In genomic region chr3:194275231-194275671, GRCh38 we compare ENCODE assay signal across 11 cellular contexts.
DNase-seq lines count a peak whose midpoint lies in the region; ATAC-seq and TF ChIP-seq lines count a peak whose summit lies in the region.
"Had no signal": no experiment of that assay in that cellular context is flagged by ENCODE, and none has a peak within 500 bp of the region (broad histone marks: within the 10 kb centered on the region; RNA-seq: fewer than 3 reads in every experiment).

No MANE protein-coding gene starts in this region.

- H3K4me3 ChIP-seq in AG10803 (ENCODE audit: low read length) (no peak overlapping the region), HCT116 (replicated peaks in 1 of 2; ENCODE audit: low read depth in 1 of 2, low read length in 2 of 2) (no peak overlapping the region), ascending aorta (no peak overlapping the region)

- H3K27me3 Mint-ChIP-seq in natural killer cell treated with Interleukin-12 subunit alpha and Interleukin-12 subunit beta and Interleukin-15 and Interleukin-18, amount 100 ng/mL, for 72 hours: no peaks in the 10 kb centered on the region

- peak overlapping the region; percentile 43 to 68 for H3K27ac Mint-ChIP-seq in natural killer cell treated with Interleukin-12 subunit alpha and Interleukin-12 subunit beta and Interleukin-15 and Interleukin-18, amount 100 ng/mL, for 72 hours

- TF ChIP-seq CTCF in AG10803 (conservative IDR thresholded peaks at IDR 0.05; ENCODE audit: low read length): no peak
- TF ChIP-seq CTCF in HCT116 (IDR thresholded peaks at IDR 0.05 in 2 of 3, conservative IDR thresholded peaks at IDR 0.05 in 1 of 3; ENCODE audit: borderline replicate concordance in 1 of 3, insufficient read depth in 1 of 3, low read depth in 2 of 3, low read length in 2 of 3): no peak
- TF ChIP-seq CTCF in ascending aorta (IDR thresholded peaks at IDR 0.05): no peak

- peak; percentile 37 for DNase-seq in AG10803 (ENCODE audit: low read depth)
- no peak for DNase-seq in HCT116 (ENCODE audit: low read depth, low spot score)
- DNase-seq in ascending aorta (ENCODE audit: low spot score in 2 of 2): peak in 1 of 2 donors; percentile 65
- peak; percentile 25 for DNase-seq in natural killer cell treated with Interleukin-12 subunit alpha and Interleukin-12 subunit beta and Interleukin-15 and Interleukin-18, amount 100 ng/mL, for 72 hours (ENCODE audit: low spot score)
- DNase-seq in NCI-H1694 treated with DMSO at 0.1 percent for 48 hours (lab: John Stamatoyannopoulos, UW): no peak
- DNase-seq: activated CD4-positive, alpha-beta T cell treated with anti-CD3 and anti-CD28 coated beads, Interleukin-2, amount 50 U/mL, for 4 hours; effector CD4-positive, alpha-beta T cell; NCI-H774 had no signal

- no peak for TF ChIP-seq POLR2A in HCT116 (IDR thresholded peaks at IDR 0.05; ENCODE audit: borderline replicate concordance, extremely low read depth, insufficient read depth, insufficient read length)

- no TSS peak for BruUV-seq in HCT116 (replicated peaks; lab: Mats Ljungman, UMichigan)

- H3K9ac ChIP-seq in HCT116 (ENCODE audit: low read length): peak overlapping the region; percentile 11; the same call in 1 of the 2 replicates

- no peaks in the 10 kb centered on the region for H3K79me2 ChIP-seq in HCT116 (ENCODE audit: insufficient read depth, low read length)

- intact Hi-C loops in HCT116 (cut with micrococcal nuclease): no loop called here
- intact Hi-C loops in ascending aorta (cut with DNase I): loop anchor here (2.0 to 10.0 kb wide), 5 partner anchors 134 to 680 kb away; partner anchors contain the start of genes ATP13A3 and OPA1

- H3K4me1 Mint-ChIP-seq in natural killer cell treated with Interleukin-12 subunit alpha and Interleukin-12 subunit beta and Interleukin-15 and Interleukin-18, amount 100 ng/mL, for 72 hours (ENCODE audit: low read depth in 2 of 2): peaks cover 19 to 21% of the 10 kb centered on the region in 2 donors

- no peaks in the 10 kb centered on the region for H3K9me2 ChIP-seq in HCT116 (ENCODE audit: insufficient read depth)

- H3K4me1 ChIP-seq in HCT116 (ENCODE audit: control insufficient read depth in 1 of 2, insufficient read depth in 2 of 2, low read length in 2 of 2) (peaks cover 63 to 72% of the 10 kb centered on the region in 2 experiments), ascending aorta (peaks cover 27 to 52% of the 10 kb centered on the region in 2 donors)

- RAD21 ChIA-PET in HCT116 (lab: Charles Lee; ENCODE audit: low non-redundant PET in 1 of 2, low total read pairs in 2 of 2, uncharacterized antibody in 2 of 2, unreplicated experiment in 2 of 2): no interaction called here

- no peaks in the 10 kb centered on the region for H4K20me1 ChIP-seq in HCT116 (ENCODE audit: insufficient read depth)

- H3K36me3 ChIP-seq in HCT116 (ENCODE audit: control insufficient read depth in 1 of 2, insufficient read depth in 2 of 2, low read length in 2 of 2) (no peaks in the 10 kb centered on the region), ascending aorta (no peaks in the 10 kb centered on the region)

- CTCF ChIA-PET in HCT116 (lab: Charles Lee): interaction anchor here (0.9 kb wide), 1 partner anchor 495 kb away, joined by 4 read pairs; no protein-coding TSS in a partner anchor

- no peaks in the 10 kb centered on the region for H3K9me3 Mint-ChIP-seq in natural killer cell treated with Interleukin-12 subunit alpha and Interleukin-12 subunit beta and Interleukin-15 and Interleukin-18, amount 100 ng/mL, for 72 hours

- H3K27me3 ChIP-seq in HCT116 (ENCODE audit: insufficient read depth, low read length) (no peaks in the 10 kb centered on the region), ascending aorta (no peaks in the 10 kb centered on the region)

- no peak for ATAC-seq in HCT116
- ATAC-seq in natural killer cell treated with Interleukin-12 subunit alpha and Interleukin-12 subunit beta and Interleukin-15 and Interleukin-18, amount 100 ng/mL, for 72 hours: no peak
- no peak for ATAC-seq in GM21390 (IDR thresholded peaks at IDR 0.05; ENCODE audit: unreplicated experiment)
- no peak for ATAC-seq in HG03175 (IDR thresholded peaks at IDR 0.05; ENCODE audit: unreplicated experiment)
- ATAC-seq in HG02973 (IDR thresholded peaks at IDR 0.05; ENCODE audit: unreplicated experiment): no peak

- no peak for TF ChIP-seq RAD21 in HCT116 (IDR thresholded peaks at IDR 0.05; ENCODE audit: low read depth)

- POLR2A ChIA-PET in HCT116 (lab: Charles Lee): interaction anchor here (0.6 to 1.0 kb wide), 2 partner anchors 20 to 134 kb away, joined by 3 read pairs; no protein-coding TSS in a partner anchor

- H3K36me3 Mint-ChIP-seq in natural killer cell treated with Interleukin-12 subunit alpha and Interleukin-12 subunit beta and Interleukin-15 and Interleukin-18, amount 100 ng/mL, for 72 hours: no peaks in the 10 kb centered on the region

- no peak overlapping the region for H3K4me3 Mint-ChIP-seq in natural killer cell treated with Interleukin-12 subunit alpha and Interleukin-12 subunit beta and Interleukin-15 and Interleukin-18, amount 100 ng/mL, for 72 hours

- H3K4me2 ChIP-seq in HCT116 (ENCODE audit: low read length): peak overlapping the region; percentile 53

- H3K27ac ChIP-seq in HCT116 (ENCODE audit: low read depth, low read length) (peak overlapping the region; percentile 76), ascending aorta (peak overlapping the region; percentile 30 to 73)

- H3K9me3 ChIP-seq in HCT116 (ENCODE audit: control insufficient read depth in 1 of 2, insufficient read depth in 1 of 2, low read depth in 1 of 2, low read length in 2 of 2) (no peaks in the 10 kb centered on the region), ascending aorta (no peaks in the 10 kb centered on the region)

- no peak overlapping the region for H2AFZ ChIP-seq in HCT116 (ENCODE audit: low read depth, low read length, poor library complexity, severe bottlenecking)

TF ChIP-seq in HCT116, 20 proteins besides CTCF, POLR2A, EP300 and RAD21:
- TF ChIP-seq SP1 (IDR thresholded peaks at IDR 0.05; ENCODE audit: low read depth) (no peak), ZNF274 (IDR thresholded peaks at IDR 0.05; ENCODE audit: low read depth, low read length) (no peak), POLR2AphosphoS5 (IDR thresholded peaks at IDR 0.05; ENCODE audit: low read depth, low read length) (no peak), CEBPB (IDR thresholded peaks at IDR 0.05; ENCODE audit: low read depth) (no peak), ELF1 (IDR thresholded peaks at IDR 0.05; ENCODE audit: borderline replicate concordance, low read depth) (no peak), EZH2phosphoT487 (IDR thresholded peaks at IDR 0.05; ENCODE audit: borderline replicate concordance) (no peak), CBX3 (IDR thresholded peaks at IDR 0.05; ENCODE audit: low read depth) (no peak), ATF3 (IDR thresholded peaks at IDR 0.05) (no peak), JUND (IDR thresholded peaks at IDR 0.05) (no peak), ZBTB33 (IDR thresholded peaks at IDR 0.05; ENCODE audit: extremely low read depth, insufficient replicate concordance, low read length) (no peak), MAX (IDR thresholded peaks at IDR 0.05) (no peak), REST (IDR thresholded peaks at IDR 0.05; ENCODE audit: low read depth) (no peak), ZFX (IDR thresholded peaks at IDR 0.05) (no peak)

Comparison
In these comparisons a context has a peak if more than half of its experiments do, and no peak if none do; other contexts are left out.
1. DNase-seq: peak in AG10803 (single experiment) and natural killer cell treated with Interleukin-12 subunit alpha and Interleukin-12 subunit beta and Interleukin-15 and Interleukin-18, amount 100 ng/mL, for 72 hours (single experiment); none in HCT116 (single experiment) and NCI-H1694 treated with DMSO at 0.1 percent for 48 hours (single experiment).